19 cellular contexts compared by ENCODE assay signal in the genomic region with DNA sequence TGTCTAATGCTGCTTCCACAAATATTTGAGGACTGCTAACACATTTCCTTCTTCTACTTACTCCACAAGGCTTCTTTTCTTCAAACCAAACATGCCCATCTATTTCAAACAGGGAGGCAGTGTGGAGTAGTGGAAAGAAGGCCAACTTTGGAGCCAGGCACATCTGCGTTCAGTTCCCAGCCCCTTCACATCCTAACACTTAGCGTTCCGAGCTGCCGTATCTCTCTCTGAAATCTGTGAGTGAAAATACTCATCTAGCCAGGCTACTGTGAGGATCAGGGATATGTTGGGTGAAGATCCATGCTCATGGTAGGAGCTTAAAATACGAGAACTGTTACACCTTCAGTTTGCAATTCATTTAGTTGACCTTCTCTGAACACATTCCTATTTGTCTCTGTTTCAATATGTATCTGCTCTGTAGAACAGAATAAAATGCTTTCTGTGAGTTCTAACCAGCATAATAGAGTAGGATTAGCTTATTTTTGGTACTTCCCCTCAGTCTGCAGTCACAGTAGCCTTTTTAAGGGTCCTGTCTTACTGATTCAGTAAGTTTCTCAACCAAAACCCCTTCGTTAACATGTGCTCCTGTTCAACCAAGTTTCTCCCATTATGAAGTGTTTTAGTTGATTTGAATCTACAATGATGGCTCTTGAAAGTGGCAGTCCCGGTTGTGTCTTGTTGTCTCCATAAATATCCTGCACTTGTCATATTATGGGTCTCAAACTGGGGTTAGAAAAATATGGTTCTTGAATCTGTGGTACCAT. TPM values are rescaled to one million over a fixed set of nuclear protein-coding genes. Genes with fewer than 3 reads are reported as not detected.
DNase-seq lines count a peak whose midpoint lies in the region; ATAC-seq, FAIRE-seq and TF ChIP-seq lines count a peak whose summit lies in the region.
"Had no signal": no experiment of that assay in that cellular context is flagged by ENCODE, and none has a peak within 500 bp of the region (broad histone marks: within the 10 kb centered on the region; RNA-seq: fewer than 3 reads in every experiment).

No MANE protein-coding gene starts in this region.

- H3K36me3 ChIP-seq in Caco-2 (ENCODE audit: control insufficient read depth, insufficient read depth, low read length) (peaks cover 2% of the 10 kb centered on the region), Panc1 (ENCODE audit: control insufficient read depth, insufficient read depth, low read length) (no peaks in the 10 kb centered on the region), endothelial cell of umbilical vein (ENCODE audit: control insufficient read depth in 2 of 2, extremely low read depth in 1 of 2, insufficient read depth in 2 of 2, low read length in 2 of 2) (no peaks in the 10 kb centered on the region), neuronal stem cell (replicated peaks in 1 of 2; ENCODE audit: control insufficient read depth in 2 of 2, insufficient read depth in 2 of 2, low read length in 2 of 2) (peaks cover 0 to 2% of the 10 kb centered on the region in 2 donors), HepG2 (replicated peaks in 1 of 2; ENCODE audit: control insufficient read depth in 1 of 2, insufficient read depth in 2 of 2, low read length in 2 of 2) (no peaks in the 10 kb centered on the region)
- H3K36me3 ChIP-seq: SJSA1 had no signal

- dilution Hi-C loops in endothelial cell of umbilical vein (cut with MboI; ENCODE audit: extremely low pct_ligation_motif_present, low sequenced_read_pairs) = no loop called here

- no peak overlapping the region for H3K23ac ChIP-seq in neuronal stem cell (ENCODE audit: low read depth, low read length, poor library complexity)

- H4K8ac ChIP-seq in neuronal stem cell (ENCODE audit: low read depth, low read length) = no peak overlapping the region

- H3K9me3 ChIP-seq in Caco-2 = 0 out of 2 replicates have a peak, but pooled peaks cover 3% of the 10 kb centered on the region
- 0 out of 2 replicates have a peak, but pooled peaks cover 3% of the 10 kb centered on the region for H3K9me3 ChIP-seq in Panc1 (ENCODE audit: control insufficient read depth, insufficient read depth, low read depth, low read length)
- no peaks in the 10 kb centered on the region for H3K9me3 ChIP-seq in endothelial cell of umbilical vein (replicated peaks; ENCODE audit: control insufficient read depth, insufficient read depth, low read length)
- peaks cover 9 to 10% of the 10 kb centered on the region in 2 donors for H3K9me3 ChIP-seq in neuronal stem cell (replicated peaks in 1 of 2; ENCODE audit: control insufficient read depth in 2 of 2, insufficient read depth in 1 of 2, low read depth in 1 of 2, low read length in 2 of 2)
- H3K9me3 ChIP-seq in HepG2 (ENCODE audit: low read length) = peaks cover 12% of the 10 kb centered on the region

- in situ Hi-C loops in Panc1 (cut with HindIII; ENCODE audit: low pct_unique_long_range_greater_than_20kb, low sequenced_read_pairs) = no loop called here
- in situ Hi-C loops in HepG2 (cut with HindIII; ENCODE audit: extremely low pct_ligation_motif_present, low pct_unique_long_range_greater_than_20kb) = no loop called here

- no peak for TF ChIP-seq RAD21 in HepG2 (CRISPR knock-in tag; IDR thresholded peaks at IDR 0.05)

- H3K9ac ChIP-seq in endothelial cell of umbilical vein (replicated peaks; ENCODE audit: extremely low read depth, insufficient read depth, low read length) (peak overlapping the region; percentile 14), neuronal stem cell (ENCODE audit: low read depth, low read length, poor library complexity) (no peak overlapping the region), HepG2 (ENCODE audit: insufficient read depth, low read depth, low read length) (no peak overlapping the region)

- H3K4me1 ChIP-seq in Caco-2 = peaks cover 40% of the 10 kb centered on the region
- H3K4me1 ChIP-seq in Panc1 (ENCODE audit: control insufficient read depth, insufficient read depth, low read length) = peaks cover 25% of the 10 kb centered on the region
- peaks cover 37% of the 10 kb centered on the region for H3K4me1 ChIP-seq in endothelial cell of umbilical vein (ENCODE audit: control insufficient read depth, extremely low read depth, insufficient read depth, low read length)
- H3K4me1 ChIP-seq in neuronal stem cell (ENCODE audit: control insufficient read depth in 2 of 2, insufficient read depth in 1 of 2, low read depth in 1 of 2, low read length in 2 of 2) = peaks cover 0 to 4% of the 10 kb centered on the region in 2 donors
- peaks cover 10% of the 10 kb centered on the region for H3K4me1 ChIP-seq in HepG2 (ENCODE audit: insufficient read depth, low read length)

- H3K4ac ChIP-seq in neuronal stem cell (ENCODE audit: low read length) = no peak overlapping the region

- intact Hi-C loops in Caco-2 (cut with micrococcal nuclease; ENCODE audit: unreplicated experiment) (loop anchor here (2.0 to 10.0 kb wide), 4 partner anchors 124 to 266 kb away; no protein-coding TSS in a partner anchor), Panc1 (cut with micrococcal nuclease; ENCODE audit: unreplicated experiment) (loop anchor here (5.0 kb wide), 1 partner anchor 246 kb away; no protein-coding TSS in a partner anchor), endothelial cell of umbilical vein (cut with micrococcal nuclease) (loop anchor here (1.0 to 5.0 kb wide), 5 partner anchors 47 to 344 kb away; a partner anchor contains a TSS), HepG2 (cut with micrococcal nuclease; ENCODE audit: unreplicated experiment) (loop anchor here (10.0 kb wide), 1 partner anchor 214 kb away; no protein-coding TSS in a partner anchor)

- H3K4me2 ChIP-seq in endothelial cell of umbilical vein (ENCODE audit: insufficient read depth, low read length) (peak overlapping the region; percentile 72), neuronal stem cell (ENCODE audit: insufficient read depth, low read length, poor library complexity, severe bottlenecking) (no peak overlapping the region), HepG2 (ENCODE audit: low read depth, low read length) (no peak overlapping the region)

- H2BK5ac ChIP-seq in neuronal stem cell (ENCODE audit: low read length) = no peak overlapping the region

- H3K27me3 Mint-ChIP-seq in Caco-2 (ENCODE audit: insufficient read depth, unreplicated experiment) = no peaks in the 10 kb centered on the region

- H3K36me3 Mint-ChIP-seq in Caco-2 (ENCODE audit: insufficient read depth, unreplicated experiment) = peaks cover 49% of the 10 kb centered on the region

- H3K4me3 Mint-ChIP-seq in Caco-2 (ENCODE audit: unreplicated experiment) = peak overlapping the region; percentile 97
- H3K4me3 Mint-ChIP-seq: activated naive CD8-positive, alpha-beta T cell treated with anti-CD3 and anti-CD28 coated beads, Interleukin-2, amount 10 ng/mL, durations not matched to agents 7 days and 5 days; stimulated activated naive CD8-positive, alpha-beta T cell treated with anti-CD3 and anti-CD28 coated beads, Interleukin-15, amount 100 ng/mL, for 72 hours had no signal

- H4K20me1 ChIP-seq in endothelial cell of umbilical vein (replicated peaks; ENCODE audit: control insufficient read depth, extremely low read depth, insufficient read depth, low read length) (no peaks in the 10 kb centered on the region), HepG2 (ENCODE audit: insufficient read depth, low read length) (no peaks in the 10 kb centered on the region)

- no peak overlapping the region for H3K14ac ChIP-seq in neuronal stem cell (ENCODE audit: low read length)

- H3K27me3 ChIP-seq in Caco-2 (replicated peaks; ENCODE audit: control insufficient read depth, insufficient read depth, low read length) (no peaks in the 10 kb centered on the region), Panc1 (ENCODE audit: control insufficient read depth, insufficient read depth, low read length) (no peaks in the 10 kb centered on the region), endothelial cell of umbilical vein (ENCODE audit: control insufficient read depth in 2 of 2, insufficient read depth in 2 of 2, low read length in 2 of 2) (peaks cover 0 to 7% of the 10 kb centered on the region in 2 experiments), neuronal stem cell (ENCODE audit: control insufficient read depth in 3 of 3, insufficient read depth in 3 of 3, low read depth in 1 of 3, low read length in 3 of 3) (no peaks in the 10 kb centered on the region), HepG2 (ENCODE audit: control insufficient read depth in 1 of 2, insufficient read depth in 2 of 2, low read length in 2 of 2) (no peaks in the 10 kb centered on the region; a peak in 1 of 5 replicates)
- H3K27me3 ChIP-seq: SJSA1 had no signal

- no peak overlapping the region for H2BK120ac ChIP-seq in neuronal stem cell (ENCODE audit: low read depth, low read length)

- CTCF ChIA-PET in Caco-2 (lab: Charles Lee) = no interaction called here
- CTCF ChIA-PET in Panc1 (lab: Charles Lee) = interaction anchor here (0.6 to 1.6 kb wide), 2 partner anchors 269 to 342 kb away, joined by 6 to 8 read pairs; no protein-coding TSS in a partner anchor
- CTCF ChIA-PET in endothelial cell of umbilical vein (lab: Charles Lee) = interaction anchor here (0.7 to 2.3 kb wide), 9 partner anchors 10 to 416 kb away, joined by 3 to 10 read pairs (median 4); no protein-coding TSS in a partner anchor
- CTCF ChIA-PET in HepG2 (lab: Yijun Ruan, JAX; ENCODE audit: low intra/inter-chr PET ratio, low total read pairs) = no interaction called here

- H3K4me3 ChIP-seq in Caco-2 (ENCODE audit: low read depth, low read length) (no peak overlapping the region), Panc1 (ENCODE audit: low read depth in 2 of 2, low read length in 2 of 2) (no peak overlapping the region), endothelial cell of umbilical vein (replicated peaks in 1 of 3; ENCODE audit: insufficient read depth in 1 of 3, low read depth in 1 of 3, low read length in 3 of 3) (peak overlapping the region in 1 of 3 experiments; percentile 34), neuronal stem cell (ENCODE audit: low read length in 2 of 2) (no peak overlapping the region), HepG2 (replicated peaks in 1 of 3; ENCODE audit: insufficient read depth in 1 of 3, low read depth in 2 of 3, low read length in 3 of 3) (no peak overlapping the region)
- H3K4me3 ChIP-seq: SJSA1 had no signal

- H2BK15ac ChIP-seq in neuronal stem cell (ENCODE audit: low read length) = no peak overlapping the region

- no peak overlapping the region for H2BK12ac ChIP-seq in neuronal stem cell (ENCODE audit: low read length)

- ATAC-seq in Panc1 = no peak
- ATAC-seq in HepG2 = no peak
- no peak for ATAC-seq in GM18870 (IDR thresholded peaks at IDR 0.05; ENCODE audit: unreplicated experiment)
- ATAC-seq: stimulated activated naive CD8-positive, alpha-beta T cell treated with anti-CD3 and anti-CD28 coated beads, Interleukin-15, amount 100 ng/mL, for 72 hours had no signal

- no TSS peak for BruUV-seq in Caco-2 (replicated peaks; lab: Mats Ljungman, UMichigan)
- BruUV-seq in Panc1 (replicated peaks; lab: Mats Ljungman, UMichigan) = no TSS peak
- no TSS peak for BruUV-seq in endothelial cell of umbilical vein (replicated peaks; lab: Mats Ljungman, UMichigan)
- BruUV-seq in HepG2 (replicated peaks; lab: Mats Ljungman, UMichigan) = no TSS peak

- DNase-seq in Caco-2 = no peak
- DNase-seq in Panc1 (ENCODE audit: low read depth, low spot score) = no peak
- no peak for DNase-seq in endothelial cell of umbilical vein (ENCODE audit: low read depth, low spot score)
- DNase-seq in neuronal stem cell (ENCODE audit: low spot score) = no peak
- DNase-seq in stimulated activated CD4-positive, alpha-beta T cell treated with anti-CD3 and anti-CD28 coated beads, Interleukin-12 subunit alpha, Interleukin-12 subunit beta, amount 100 ng/mL, for 4 hours = no peak
- no peak for DNase-seq in HepG2 (ENCODE audit: low spot score)
- no peak for DNase-seq in stimulated activated CD8-positive, alpha-beta memory T cell treated with anti-CD3 and anti-CD28 coated beads, Interleukin-4, amount 100 ng/mL, for 48 hours
- DNase-seq: activated CD4-positive, alpha-beta T cell treated with anti-CD3 and anti-CD28 coated beads, Interleukin-2, amount 50 U/mL, for 4 hours; activated naive CD8-positive, alpha-beta T cell treated with anti-CD3 and anti-CD28 coated beads, Interleukin-2, amount 10 ng/mL, durations not matched to agents 7 days and 5 days; activated T-cell treated with anti-CD3 and anti-CD28 coated beads, Interleukin-2, amount 50 U/mL, for 1 hour; effector memory CD4-positive, alpha-beta T cell; GF-D8; MM.1S; NCI-H524; stimulated activated CD4-positive, alpha-beta T cell treated with anti-CD3 and anti-CD28 coated beads, Interleukin-15, amount 100 ng/mL, for 24 hours; stimulated activated naive CD8-positive, alpha-beta T cell treated with anti-CD3 and anti-CD28 coated beads, Interleukin-15, amount 100 ng/mL, for 72 hours had no signal

- no peaks in the 10 kb centered on the region for H3K9me1 ChIP-seq in endothelial cell of umbilical vein (replicated peaks; ENCODE audit: control insufficient read depth, extremely low read depth, insufficient read depth, low read length)

- TF ChIP-seq EP300 in HepG2 (IDR thresholded peaks at IDR 0.05; ENCODE audit: low read depth in 2 of 2, low read length in 2 of 2) (no peak), HepG2 (CRISPR knock-in tag; IDR thresholded peaks at IDR 0.05; ENCODE audit: borderline replicate concordance) (no peak)

- H2AFZ ChIP-seq in endothelial cell of umbilical vein (ENCODE audit: low read depth, low read length) (peak overlapping the region; percentile 41), neuronal stem cell (ENCODE audit: low read length) (no peak overlapping the region), HepG2 (ENCODE audit: low read length) (no peak overlapping the region)

- H3K79me1 ChIP-seq in neuronal stem cell (ENCODE audit: low read depth, low read length) = peaks cover 11% of the 10 kb centered on the region

- H3K18ac ChIP-seq in neuronal stem cell (ENCODE audit: low read length) = no peak overlapping the region

- H3K27ac ChIP-seq in Panc1 (ENCODE audit: low read length) (peak overlapping the region; percentile 64), endothelial cell of umbilical vein (ENCODE audit: insufficient read depth, low read depth, low read length) (peak overlapping the region; percentile 47), neuronal stem cell (replicated peaks; ENCODE audit: low read length) (peak overlapping the region; percentile 76), HepG2 (ENCODE audit: extremely low read length, insufficient read depth, low read length) (no peak overlapping the region)
- H3K27ac ChIP-seq: SJSA1 had no signal

- no peaks in the 10 kb centered on the region for H3K9me3 Mint-ChIP-seq in Caco-2 (ENCODE audit: unreplicated experiment)

- H2AK5ac ChIP-seq in neuronal stem cell (ENCODE audit: low read depth, low read length) = no peak overlapping the region

- POLR2A ChIA-PET in Caco-2 (lab: Charles Lee) (interaction anchor here (0.5 kb wide), 1 partner anchor 192 kb away, joined by 3 read pairs; no protein-coding TSS in a partner anchor), Panc1 (lab: Charles Lee) (interaction anchor here (0.6 kb wide), 3 partner anchors 202 to 386 kb away, joined by 3 to 5 read pairs (median 4); no protein-coding TSS in a partner anchor), endothelial cell of umbilical vein (lab: Charles Lee) (no interaction called here), HepG2 (lab: Yijun Ruan, JAX) (no interaction called here)

- H3K4me1 Mint-ChIP-seq in Caco-2 (ENCODE audit: low read depth, unreplicated experiment) = peaks cover 40% of the 10 kb centered on the region

- WGBS in neuronal stem cell (ENCODE audit: extremely low coverage in 2 of 2, insufficient read length in 2 of 2, insufficient replicate concordance in 1 of 2), 2 donors = no CpG with 5 or more reads among the region's 7 CpGs
- WGBS in HepG2 (ENCODE audit: low lambda C conversion rate) = 86% methylated on average over 7 of the region's 7 CpGs

- H4K91ac ChIP-seq in neuronal stem cell (ENCODE audit: low read depth, low read length, poor library complexity) = no peak overlapping the region

- TF ChIP-seq CTCF in Caco-2 (IDR thresholded peaks at IDR 0.05; ENCODE audit: insufficient read depth in 1 of 2, low read depth in 1 of 2, low read length in 1 of 2, severe bottlenecking in 1 of 2, unreplicated experiment in 1 of 2) (no peak), Panc1 (IDR thresholded peaks at IDR 0.05) (no peak), endothelial cell of umbilical vein (IDR thresholded peaks at IDR 0.05; ENCODE audit: extremely low read depth in 1 of 2, insufficient read depth in 1 of 2, low read depth in 1 of 2, low read length in 2 of 2) (no peak), HepG2 (CRISPR knock-in tag; IDR thresholded peaks at IDR 0.05) (no peak)

- TF ChIP-seq POLR2A in endothelial cell of umbilical vein (IDR thresholded peaks at IDR 0.05; ENCODE audit: low read depth, low read length) (no peak), HepG2 (IDR thresholded peaks at IDR 0.05; ENCODE audit: insufficient read depth in 1 of 2, low read depth in 2 of 2, low read length in 2 of 2) (no peak)

- FAIRE-seq in endothelial cell of umbilical vein (lab: Jason Lieb, UNC) = peak; percentile 43
- FAIRE-seq in HepG2 (lab: Jason Lieb, UNC) = no peak
- FAIRE-seq: GM12892 had no signal

- H3K27ac Mint-ChIP-seq in Caco-2 (ENCODE audit: unreplicated experiment) = peak overlapping the region; percentile 89
- H3K27ac Mint-ChIP-seq: activated naive CD8-positive, alpha-beta T cell treated with anti-CD3 and anti-CD28 coated beads, Interleukin-2, amount 10 ng/mL, durations not matched to agents 7 days and 5 days; stimulated activated naive CD8-positive, alpha-beta T cell treated with anti-CD3 and anti-CD28 coated beads, Interleukin-15, amount 100 ng/mL, for 72 hours had no signal

- H3K79me2 ChIP-seq in endothelial cell of umbilical vein (ENCODE audit: control insufficient read depth, insufficient read depth, low read length) = no peaks in the 10 kb centered on the region
- H3K79me2 ChIP-seq in HepG2 (ENCODE audit: insufficient read depth, low read length) = peaks cover 5% of the 10 kb centered on the region

RNA-seq across cellular contexts. Expression of a gene that starts 3.3 kb away (rescaled TPM):
- 270 and 295 TPM in 2 replicates for total RNA-seq in Caco-2 (2022)
- total RNA-seq in Panc1 (2021; ENCODE audit: unreplicated experiment) = 44.4 TPM
- polyA plus RNA-seq in Panc1 (2012; ENCODE audit: insufficient read length) = 50.2 TPM
- 52.6 and 62.1 TPM in 2 replicates for total RNA-seq in endothelial cell of umbilical vein
- polyA plus RNA-seq in endothelial cell of umbilical vein = 44.3 and 46.7 TPM in 2 replicates
- polyA plus RNA-seq in endothelial cell of umbilical vein (2011; cell fraction: cytosol; rRNA removed) = 56.2 and 58.6 TPM in 2 replicates
- 35.2 and 42.6 TPM in 2 replicates for polyA plus RNA-seq in endothelial cell of umbilical vein (2011; cell fraction: nucleus; rRNA removed)
- polyA plus RNA-seq in endothelial cell of umbilical vein (2012) = 75.3 and 78.8 TPM in 2 replicates
- 90.2 and 125 TPM in 2 replicates for polyA minus RNA-seq in endothelial cell of umbilical vein
- 41.6 TPM for polyA minus RNA-seq in endothelial cell of umbilical vein (2011; cell fraction: cytosol; rRNA and poly(A)+ RNA removed)
- 26.0 and 49.8 TPM in 2 replicates for polyA minus RNA-seq in endothelial cell of umbilical vein (2011; cell fraction: nucleus; rRNA and poly(A)+ RNA removed)
- polyA plus RNA-seq in neuronal stem cell (2013, experiment 1 of 2) = 487 TPM
- polyA plus RNA-seq in neuronal stem cell (2013, experiment 2 of 2) = 485 TPM
- total RNA-seq in HepG2 (2016; rRNA removed; fragmentation: Illumina TruSeq; extraction: Trizol) = 49.5 and 51.3 TPM in 2 replicates
- total RNA-seq in HepG2 (2016; cell fraction: cytosol; rRNA removed; fragmentation: Illumina TruSeq; extraction: Trizol; ENCODE audit: low read depth) = 19.0 and 20.2 TPM in 2 replicates
- 48.3 and 49.2 TPM in 2 replicates for total RNA-seq in HepG2 (2016; cell fraction: insoluble cytoplasmic fraction; rRNA removed; fragmentation: Illumina TruSeq; extraction: Trizol)
- 66.9 and 68.4 TPM in 2 replicates for total RNA-seq in HepG2 (2016; cell fraction: membrane; rRNA removed; fragmentation: Illumina TruSeq; extraction: Trizol)
- 32.7 and 34.1 TPM in 2 replicates for total RNA-seq in HepG2 (2016; cell fraction: nucleus; rRNA removed; fragmentation: Illumina TruSeq; extraction: Trizol)
- 49.7 and 54.6 TPM in 2 replicates for polyA plus RNA-seq in HepG2 (2011; rRNA removed)
- polyA plus RNA-seq in HepG2 (2011; cell fraction: cytosol; rRNA removed) = 37.9 and 63.6 TPM in 2 replicates
- polyA plus RNA-seq in HepG2 (2011; cell fraction: nucleus; rRNA removed) = 18.8 and 26.3 TPM in 2 replicates
- 29.5 and 48.0 TPM in 2 replicates for polyA plus RNA-seq in HepG2 (2012)
- polyA plus RNA-seq in HepG2 (2016; cell fraction: cytosol; fragmentation: Illumina TruSeq; extraction: Trizol; ENCODE audit: low read depth) = 20.0 and 26.6 TPM in 2 replicates
- polyA plus RNA-seq in HepG2 (2016; cell fraction: insoluble cytoplasmic fraction; fragmentation: Illumina TruSeq; extraction: Trizol; ENCODE audit: low read depth) = 48.3 and 55.2 TPM in 2 replicates
- polyA plus RNA-seq in HepG2 (2016; cell fraction: membrane; fragmentation: Illumina TruSeq; extraction: Trizol; ENCODE audit: low read depth) = 60.1 and 64.4 TPM in 2 replicates
- 46.5 and 51.1 TPM in 2 replicates for polyA plus RNA-seq in HepG2 (2016; cell fraction: nucleus; fragmentation: Illumina TruSeq; extraction: Trizol; ENCODE audit: insufficient read depth, low read depth)
- polyA minus RNA-seq in HepG2 (2011; rRNA and poly(A)+ RNA removed; ENCODE audit: low replicate concordance) = 60.0 and 103 TPM in 2 replicates
- polyA minus RNA-seq in HepG2 (2011; cell fraction: cytosol; rRNA and poly(A)+ RNA removed) = 25.5 and 40.2 TPM in 2 replicates
- polyA minus RNA-seq in HepG2 (2011; cell fraction: nucleus; rRNA and poly(A)+ RNA removed) = 20.6 and 29.3 TPM in 2 replicates

RNA-seq across cellular contexts. Expression of a gene that starts 47.7 kb away (rescaled TPM):
- total RNA-seq in Caco-2 (2022) = 14.3 and 14.9 TPM in 2 replicates
- total RNA-seq in Panc1 (2021; ENCODE audit: unreplicated experiment) = 13.2 TPM
- polyA plus RNA-seq in Panc1 (2012; ENCODE audit: insufficient read length) = 14.7 TPM
- total RNA-seq in endothelial cell of umbilical vein = 25.9 and 26.8 TPM in 2 replicates
- 15.5 and 19.5 TPM in 2 replicates for polyA plus RNA-seq in endothelial cell of umbilical vein
- polyA plus RNA-seq in endothelial cell of umbilical vein (2011; cell fraction: cytosol; rRNA removed) = 18.5 and 22.4 TPM in 2 replicates
- 24.1 and 24.3 TPM in 2 replicates for polyA plus RNA-seq in endothelial cell of umbilical vein (2011; cell fraction: nucleus; rRNA removed)
- 16.5 and 17.0 TPM in 2 replicates for polyA plus RNA-seq in endothelial cell of umbilical vein (2012)
- 16.0 and 21.5 TPM in 2 replicates for polyA minus RNA-seq in endothelial cell of umbilical vein
- polyA minus RNA-seq in endothelial cell of umbilical vein (2011; cell fraction: cytosol; rRNA and poly(A)+ RNA removed) = 5.7 TPM
- polyA minus RNA-seq in endothelial cell of umbilical vein (2011; cell fraction: nucleus; rRNA and poly(A)+ RNA removed) = 11.5 and 17.6 TPM in 2 replicates
- polyA plus RNA-seq in neuronal stem cell (2013, experiment 1 of 2) = 20.9 TPM
- 21.0 TPM for polyA plus RNA-seq in neuronal stem cell (2013, experiment 2 of 2)
- total RNA-seq in HepG2 (2016; rRNA removed; fragmentation: Illumina TruSeq; extraction: Trizol) = 8.5 and 8.7 TPM in 2 replicates
- total RNA-seq in HepG2 (2016; cell fraction: cytosol; rRNA removed; fragmentation: Illumina TruSeq; extraction: Trizol; ENCODE audit: low read depth) = 1.4 and 1.5 TPM in 2 replicates
- total RNA-seq in HepG2 (2016; cell fraction: insoluble cytoplasmic fraction; rRNA removed; fragmentation: Illumina TruSeq; extraction: Trizol) = 7.4 and 7.9 TPM in 2 replicates
- 3.0 and 4.0 TPM in 2 replicates for total RNA-seq in HepG2 (2016; cell fraction: membrane; rRNA removed; fragmentation: Illumina TruSeq; extraction: Trizol)
- 10.6 and 11.1 TPM in 2 replicates for total RNA-seq in HepG2 (2016; cell fraction: nucleus; rRNA removed; fragmentation: Illumina TruSeq; extraction: Trizol)
- polyA plus RNA-seq in HepG2 (2011; rRNA removed) = 8.1 and 9.0 TPM in 2 replicates
- 6.4 and 7.7 TPM in 2 replicates for polyA plus RNA-seq in HepG2 (2011; cell fraction: cytosol; rRNA removed)
- polyA plus RNA-seq in HepG2 (2011; cell fraction: nucleus; rRNA removed) = 3.8 and 5.7 TPM in 2 replicates
- polyA plus RNA-seq in HepG2 (2012) = 3.7 and 5.1 TPM in 2 replicates
- 2.5 and 2.6 TPM in 2 replicates for polyA plus RNA-seq in HepG2 (2016; cell fraction: cytosol; fragmentation: Illumina TruSeq; extraction: Trizol; ENCODE audit: low read depth)
- 10.0 and 12.3 TPM in 2 replicates for polyA plus RNA-seq in HepG2 (2016; cell fraction: insoluble cytoplasmic fraction; fragmentation: Illumina TruSeq; extraction: Trizol; ENCODE audit: low read depth)
- polyA plus RNA-seq in HepG2 (2016; cell fraction: membrane; fragmentation: Illumina TruSeq; extraction: Trizol; ENCODE audit: low read depth) = 3.4 and 3.6 TPM in 2 replicates
- polyA plus RNA-seq in HepG2 (2016; cell fraction: nucleus; fragmentation: Illumina TruSeq; extraction: Trizol; ENCODE audit: insufficient read depth, low read depth) = 12.0 and 12.7 TPM in 2 replicates
- 5.8 and 8.1 TPM in 2 replicates for polyA minus RNA-seq in HepG2 (2011; rRNA and poly(A)+ RNA removed; ENCODE audit: low replicate concordance)
- 4.9 and 5.2 TPM in 2 replicates for polyA minus RNA-seq in HepG2 (2011; cell fraction: cytosol; rRNA and poly(A)+ RNA removed)
- 6.3 and 9.1 TPM in 2 replicates for polyA minus RNA-seq in HepG2 (2011; cell fraction: nucleus; rRNA and poly(A)+ RNA removed)

Comparison
In these comparisons a context has a peak if more than half of its experiments do, and no peak if none do; other contexts are left out.
1. CTCF ChIA-PET loops: an anchor here in Panc1 (0.6 to 1.6 kb wide) and endothelial cell of umbilical vein (0.7 to 2.3 kb wide); none called in Caco-2 and HepG2.
2. POLR2A ChIA-PET loops: an anchor here in Caco-2 (0.5 kb wide) and Panc1 (0.6 kb wide); none called in endothelial cell of umbilical vein and HepG2.